Comparison of ENCODE assay signal across 27 cellular contexts in the genomic region with DNA sequence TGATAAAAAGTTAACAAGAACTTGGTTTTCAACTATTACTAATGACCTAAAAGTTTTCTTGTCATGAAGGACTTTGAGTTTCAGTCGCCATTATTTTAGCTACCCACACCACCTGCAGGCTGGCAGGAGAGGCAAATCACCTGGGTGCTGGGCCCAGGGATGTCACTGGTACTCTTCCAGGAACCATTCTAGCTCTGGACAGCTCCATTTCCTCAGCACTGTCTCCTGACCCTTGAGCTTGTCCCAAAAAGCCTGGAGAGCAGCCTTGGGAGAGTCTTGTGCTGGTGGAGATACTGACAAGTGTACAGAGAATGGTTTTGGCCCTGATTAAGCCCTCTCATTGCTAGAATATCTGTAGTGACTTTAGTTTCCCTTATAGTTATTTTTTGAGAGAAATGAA.
"Had no signal": no experiment of that assay in that cellular context is flagged by ENCODE, and none has a peak within 500 bp of the region (broad histone marks: within the 10 kb centered on the region; RNA-seq: fewer than 3 reads in every experiment).

No MANE protein-coding gene starts in this region.

- H3K27me3 Mint-ChIP-seq: naive B cell; stimulated activated memory B cell treated with anti-CD40 and anti-IgM and Interleukin-4, amounts not matched to agents 10 μg/mL and 1 μg/mL and 100 μg/mL, for 72 hours; stimulated activated naive CD8-positive, alpha-beta T cell treated with anti-CD3 and anti-CD28 coated beads, Interleukin-15, amount 100 ng/mL, for 72 hours had no signal

- DNase-seq: kidney glomerular epithelial cell; left cardiac atrium; lower lobe of right lung; mammary epithelial cell; mesenchymal stem cell; naive B cell; natural killer cell; nephron progenitor cell; ovary; right lobe of liver; stimulated activated CD4-positive, alpha-beta T cell treated with anti-CD3 and anti-CD28 coated beads, Interleukin-1b, Interleukin-23, amount 100 ng/mL, for 48 hours; stimulated activated CD4-positive, alpha-beta T cell treated with anti-CD3 and anti-CD28 coated beads, Interleukin-2, amount 100 ng/mL, for 48 hours; stimulated activated CD4-positive, alpha-beta T cell treated with anti-CD3 and anti-CD28 coated beads, Interleukin-4, amount 100 ng/mL, for 4 hours; stimulated activated CD8-positive, alpha-beta memory T cell treated with anti-CD3 and anti-CD28 coated beads, Interleukin-4, amount 100 ng/mL, for 48 hours; stimulated activated naive CD4-positive, alpha-beta T cell treated with Interleukin-2 at 50 U/mL for 16 hours; stimulated activated naive CD8-positive, alpha-beta T cell treated with anti-CD3 and anti-CD28 coated beads, Interleukin-15, amount 100 ng/mL, for 72 hours; substantia nigra; upper lobe of left lung had no signal

- H3K79me2 ChIP-seq: hepatocyte had no signal

- H3K9ac ChIP-seq: neural progenitor cell had no signal

- H2AFZ ChIP-seq: hepatocyte, neural progenitor cell had no signal

- H3K9me3 ChIP-seq: lower lobe of right lung, ovary, right lobe of liver, upper lobe of left lung, vagina had no signal

- FAIRE-seq: keratinocyte had no signal

- H3K4me1 Mint-ChIP-seq: naive B cell; natural killer cell; stimulated activated memory B cell treated with anti-CD40 and anti-IgM and Interleukin-4, amounts not matched to agents 10 μg/mL and 1 μg/mL and 100 μg/mL, for 72 hours; stimulated activated naive CD8-positive, alpha-beta T cell treated with anti-CD3 and anti-CD28 coated beads, Interleukin-15, amount 100 ng/mL, for 72 hours had no signal

- H3K4me1 ChIP-seq: lower lobe of right lung, right atrium auricular region, right lobe of liver, upper lobe of left lung, vagina had no signal

- H3K36me3 Mint-ChIP-seq: naive B cell; neural progenitor cell; stimulated activated memory B cell treated with anti-CD40 and anti-IgM and Interleukin-4, amounts not matched to agents 10 μg/mL and 1 μg/mL and 100 μg/mL, for 72 hours had no signal

- H3K27me3 ChIP-seq: hepatocyte, neural progenitor cell, ovary, right atrium auricular region, right lobe of liver, tibial nerve, upper lobe of left lung, vagina had no signal

- H3K4me3 Mint-ChIP-seq: naive B cell; natural killer cell; nephron progenitor cell; neural progenitor cell; stimulated activated memory B cell treated with anti-CD40 and anti-IgM and Interleukin-4, amounts not matched to agents 10 μg/mL and 1 μg/mL and 100 μg/mL, for 72 hours; stimulated activated naive CD8-positive, alpha-beta T cell treated with anti-CD3 and anti-CD28 coated beads, Interleukin-15, amount 100 ng/mL, for 72 hours had no signal

- H3K4me3 ChIP-seq: hepatocyte, lower lobe of right lung, neural progenitor cell, ovary, right atrium auricular region, right lobe of liver, smooth muscle cell, tibial nerve, upper lobe of left lung, vagina had no signal

- H3K27ac Mint-ChIP-seq: naive B cell; natural killer cell; nephron progenitor cell; neural progenitor cell; progenitor cell of endocrine pancreas; stimulated activated memory B cell treated with anti-CD40 and anti-IgM and Interleukin-4, amounts not matched to agents 10 μg/mL and 1 μg/mL and 100 μg/mL, for 72 hours; stimulated activated naive CD8-positive, alpha-beta T cell treated with anti-CD3 and anti-CD28 coated beads, Interleukin-15, amount 100 ng/mL, for 72 hours had no signal

- H3K9me3 Mint-ChIP-seq: stimulated activated memory B cell treated with anti-CD40 and anti-IgM and Interleukin-4, amounts not matched to agents 10 μg/mL and 1 μg/mL and 100 μg/mL, for 72 hours; stimulated activated naive CD8-positive, alpha-beta T cell treated with anti-CD3 and anti-CD28 coated beads, Interleukin-15, amount 100 ng/mL, for 72 hours had no signal

- H3K4me2 ChIP-seq: hepatocyte, neural progenitor cell, smooth muscle cell had no signal

- H3K27ac ChIP-seq: hepatocyte, lower lobe of right lung, neural progenitor cell, ovary, right atrium auricular region, right lobe of liver, tibial nerve, upper lobe of left lung, vagina had no signal

- H3K36me3 ChIP-seq: lower lobe of right lung, neural progenitor cell, ovary, right atrium auricular region, right lobe of liver, tibial nerve, upper lobe of left lung, vagina had no signal
